32 cellular contexts compared by ENCODE assay signal in the genomic region with DNA sequence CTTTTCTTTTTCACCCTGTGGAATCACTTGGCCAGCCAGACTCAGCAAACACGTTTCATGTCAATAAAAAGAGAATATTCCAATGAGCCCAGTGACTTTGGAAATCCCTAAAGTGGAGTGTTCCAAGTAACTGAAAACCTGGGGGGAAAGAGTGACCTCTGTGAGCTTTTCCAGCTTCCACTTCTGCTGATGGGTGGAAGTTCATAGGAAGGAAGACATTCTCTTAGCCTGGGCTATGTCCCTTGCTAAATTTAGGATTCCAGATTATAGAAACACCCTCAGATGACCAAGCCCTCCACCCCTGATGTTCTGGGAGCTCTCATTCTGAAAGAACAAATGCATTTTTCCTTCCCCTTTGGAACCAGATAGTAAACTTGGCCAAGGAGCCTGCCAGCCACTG. TPM values are rescaled to one million over a fixed set of nuclear protein-coding genes. Genes with fewer than 3 reads are reported as not detected.
"Had no signal": no experiment of that assay in that cellular context is flagged by ENCODE, and none has a peak within 500 bp of the region (broad histone marks: within the 10 kb centered on the region; RNA-seq: fewer than 3 reads in every experiment).

No MANE protein-coding gene starts in this region.

- H3K27ac Mint-ChIP-seq: activated CD4-positive, alpha-beta T cell treated with anti-CD3 and anti-CD28 coated beads for 36 hours; activated naive CD4-positive, alpha-beta T cell treated with anti-CD3 and anti-CD28 coated beads, Interleukin-2, amount 50 U/mL, for 72 hours; activated T-cell treated with anti-CD3 and anti-CD28 coated beads, Interleukin-2, amount 50 U/mL, for 72 hours; natural killer cell treated with Interleukin-12 subunit alpha and Interleukin-12 subunit beta and Interleukin-15 and Interleukin-18, amount 100 ng/mL, for 72 hours; stimulated activated memory B cell treated with anti-CD40 and anti-IgM and Interleukin-4, amounts not matched to agents 10 μg/mL and 1 μg/mL and 100 μg/mL, for 72 hours; stimulated activated naive CD8-positive, alpha-beta T cell treated with anti-CD3 and anti-CD28 coated beads, Interleukin-15, amount 100 ng/mL, for 72 hours; T-helper 2 cell treated with Interferon-gamma antibody and Interleukin-4, amounts not matched to agents 5 μg/mL and 100 μg/mL, for 36 hours had no signal

- H3K9me3 Mint-ChIP-seq: activated naive CD4-positive, alpha-beta T cell treated with anti-CD3 and anti-CD28 coated beads, Interleukin-2, amount 50 U/mL, for 72 hours; activated T-cell treated with anti-CD3 and anti-CD28 coated beads, Interleukin-2, amount 50 U/mL, for 72 hours; natural killer cell treated with Interleukin-12 subunit alpha and Interleukin-12 subunit beta and Interleukin-15 and Interleukin-18, amount 100 ng/mL, for 72 hours; stimulated activated memory B cell treated with anti-CD40 and anti-IgM and Interleukin-4, amounts not matched to agents 10 μg/mL and 1 μg/mL and 100 μg/mL, for 72 hours; stimulated activated naive CD8-positive, alpha-beta T cell treated with anti-CD3 and anti-CD28 coated beads, Interleukin-15, amount 100 ng/mL, for 72 hours; T-helper 2 cell treated with Interferon-gamma antibody and Interleukin-4, amounts not matched to agents 5 μg/mL and 100 μg/mL, for 36 hours had no signal

- H3K4me3 Mint-ChIP-seq: activated CD4-positive, alpha-beta T cell treated with anti-CD3 and anti-CD28 coated beads for 36 hours; activated T-cell treated with anti-CD3 and anti-CD28 coated beads, Interleukin-2, amount 50 U/mL, for 72 hours; natural killer cell treated with Interleukin-12 subunit alpha and Interleukin-12 subunit beta and Interleukin-15 and Interleukin-18, amount 100 ng/mL, for 72 hours; stimulated activated memory B cell treated with anti-CD40 and anti-IgM and Interleukin-4, amounts not matched to agents 10 μg/mL and 1 μg/mL and 100 μg/mL, for 72 hours; stimulated activated naive CD8-positive, alpha-beta T cell treated with anti-CD3 and anti-CD28 coated beads, Interleukin-15, amount 100 ng/mL, for 72 hours; T-helper 2 cell treated with Interferon-gamma antibody and Interleukin-4, amounts not matched to agents 5 μg/mL and 100 μg/mL, for 36 hours had no signal

- H3K27me3 ChIP-seq: body of pancreas, left lung, neutrophil, pancreas, thyroid gland, upper lobe of right lung had no signal

- H3K36me3 Mint-ChIP-seq: activated naive CD4-positive, alpha-beta T cell treated with anti-CD3 and anti-CD28 coated beads, Interleukin-2, amount 50 U/mL, for 72 hours; natural killer cell treated with Interleukin-12 subunit alpha and Interleukin-12 subunit beta and Interleukin-15 and Interleukin-18, amount 100 ng/mL, for 72 hours; stimulated activated memory B cell treated with anti-CD40 and anti-IgM and Interleukin-4, amounts not matched to agents 10 μg/mL and 1 μg/mL and 100 μg/mL, for 72 hours had no signal

- H3K36me3 ChIP-seq: left lung, lower lobe of right lung, neutrophil, pancreas, prostate gland, thyroid gland, upper lobe of right lung had no signal

- H3K4me3 ChIP-seq: body of pancreas, coronary artery, left lung, lower lobe of right lung, pancreas, prostate gland, thyroid gland, upper lobe of right lung had no signal

- H3K27me3 Mint-ChIP-seq: stimulated activated naive CD8-positive, alpha-beta T cell treated with anti-CD3 and anti-CD28 coated beads, Interleukin-15, amount 100 ng/mL, for 72 hours had no signal

- ATAC-seq: activated CD4-positive, alpha-beta T cell treated with anti-CD3 and anti-CD28 coated beads for 36 hours; activated naive CD4-positive, alpha-beta T cell treated with anti-CD3 and anti-CD28 coated beads, Interleukin-2, amount 50 U/mL, for 72 hours; activated T-cell treated with anti-CD3 and anti-CD28 coated beads, Interleukin-2, amount 50 U/mL, for 72 hours; body of pancreas; esophagus mucosa; left lung; lower lobe of right lung; natural killer cell treated with Interleukin-12 subunit alpha and Interleukin-12 subunit beta and Interleukin-15 and Interleukin-18, amount 100 ng/mL, for 72 hours; pancreas; sciatic nerve; stimulated activated memory B cell treated with anti-CD40 and anti-IgM and Interleukin-4, amounts not matched to agents 10 μg/mL and 1 μg/mL and 100 μg/mL, for 72 hours; stimulated activated naive CD8-positive, alpha-beta T cell treated with anti-CD3 and anti-CD28 coated beads, Interleukin-15, amount 100 ng/mL, for 72 hours; upper lobe of right lung had no signal

- H3K4me1 Mint-ChIP-seq: stimulated activated memory B cell treated with anti-CD40 and anti-IgM and Interleukin-4, amounts not matched to agents 10 μg/mL and 1 μg/mL and 100 μg/mL, for 72 hours had no signal

- H3K4me1 ChIP-seq: body of pancreas, lower lobe of right lung, pancreas, prostate gland, thyroid gland, upper lobe of right lung had no signal

- H3K9me3 ChIP-seq: body of pancreas, left lung, lower lobe of right lung, neutrophil, pancreas, prostate gland, thyroid gland, upper lobe of right lung had no signal

- H3K27ac ChIP-seq: body of pancreas, coronary artery, left lung, lower lobe of right lung, neutrophil, pancreas, prostate gland, thyroid gland, upper lobe of right lung had no signal

- DNase-seq: activated CD4-positive, alpha-beta T cell treated with anti-CD3 and anti-CD28 coated beads for 36 hours; activated CD4-positive, alpha-beta T cell treated with anti-CD3 and anti-CD28 coated beads, Interleukin-2, amount 50 U/mL, for 4 hours; activated CD4-positive, CD25-positive, alpha-beta regulatory T cell; activated naive CD4-positive, alpha-beta T cell; activated T-cell treated with anti-CD3 and anti-CD28 coated beads for 4 hours; activated T-cell treated with anti-CD3 and anti-CD28 coated beads, Interleukin-2, amount 50 U/mL, for 72 hours; aorta; body of pancreas; foreskin melanocyte; kidney glomerular epithelial cell; left lung; lower lobe of right lung; pancreas; retina; small intestine; stimulated activated CD4-positive, alpha-beta T cell treated with anti-CD3 and anti-CD28 coated beads, Interleukin-1b, Interleukin-23, amount 100 ng/mL, for 48 hours; stimulated activated CD4-positive, alpha-beta T cell treated with anti-CD3 and anti-CD28 coated beads, Interleukin-4, amount 100 ng/mL, for 4 hours; stimulated activated CD8-positive, alpha-beta memory T cell treated with anti-CD3 and anti-CD28 coated beads, Interleukin-4, amount 100 ng/mL, for 48 hours; stimulated activated naive CD8-positive, alpha-beta T cell treated with anti-CD3 and anti-CD28 coated beads, Interleukin-15, amount 100 ng/mL, for 72 hours; substantia nigra; T-helper 1 cell; thyroid gland; upper lobe of right lung had no signal

RNA-seq across cellular contexts. Expression of gene EDN1, which starts 44.8 kb away (rescaled TPM):
- total RNA-seq: activated CD4-positive, alpha-beta T cell treated with anti-CD3 and anti-CD28 coated beads for 36 hours had no signal
